In the genomic region with DNA sequence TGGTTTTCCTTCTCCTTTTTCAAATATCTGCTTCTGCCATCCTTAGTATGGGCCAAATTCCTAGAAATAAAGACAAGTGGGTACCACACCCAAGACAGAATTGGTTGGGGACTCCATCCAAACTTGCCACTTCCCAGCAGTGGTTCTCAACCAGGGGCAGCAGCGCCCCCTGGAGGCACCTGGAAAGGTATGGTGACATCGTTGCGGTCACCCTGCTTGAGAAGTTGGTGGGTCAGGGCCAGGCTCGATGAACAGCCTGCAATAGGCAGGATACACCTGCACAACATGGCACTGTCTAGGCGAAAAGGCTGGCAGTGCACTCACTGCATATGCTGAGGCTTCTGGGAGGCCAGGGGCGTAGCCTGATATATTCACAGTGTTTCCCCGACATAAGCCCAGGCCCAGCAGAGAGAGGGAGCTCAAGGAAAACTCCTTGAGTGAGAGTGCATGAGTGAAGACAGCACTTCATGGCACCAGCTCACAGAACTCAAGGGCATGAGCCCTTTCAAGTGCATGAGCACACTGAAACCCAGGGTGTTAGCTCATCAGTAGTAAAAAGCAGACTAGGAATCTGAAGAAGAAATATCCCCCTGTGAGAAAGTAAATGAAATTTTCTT, we compare ENCODE assay signal across 8 cellular contexts. TPM values are rescaled to one million over a fixed set of nuclear protein-coding genes. Genes with fewer than 3 reads are reported as not detected.
DNase-seq lines count a peak whose midpoint lies in the region; ATAC-seq and TF ChIP-seq lines count a peak whose summit lies in the region.

No MANE protein-coding gene starts in this region.

- H2BK15ac ChIP-seq in H9 (ENCODE audit: low read depth, low read length) (no peak overlapping the region), neuronal stem cell (ENCODE audit: low read length) (no peak overlapping the region)

- no peak overlapping the region for H3T11ph ChIP-seq in H9 (ENCODE audit: low read length)

- H2BK12ac ChIP-seq in H9 (ENCODE audit: insufficient read length, low read depth, low read length) (no peak overlapping the region), neuronal stem cell (ENCODE audit: low read length) (no peak overlapping the region)

- no peak overlapping the region for H4K8ac ChIP-seq in H9 (replicated peaks; ENCODE audit: insufficient read length, low read depth, low read length)
- H4K8ac ChIP-seq in neuronal stem cell (ENCODE audit: low read depth, low read length), result no peak overlapping the region

- H3K9ac ChIP-seq in H9 (ENCODE audit: extremely low read depth, insufficient read length, low read length) (no peak overlapping the region), neuronal stem cell (ENCODE audit: low read depth, low read length, poor library complexity) (no peak overlapping the region)

- H4K5ac ChIP-seq in H9 (ENCODE audit: insufficient read length, low read depth, low read length), result no peak overlapping the region

- no peak overlapping the region for H2AFZ ChIP-seq in H9 (ENCODE audit: low read length)
- no peak overlapping the region for H2AFZ ChIP-seq in neuronal stem cell (ENCODE audit: low read length)

- no peaks in the 10 kb centered on the region for H3K79me2 ChIP-seq in H9 (ENCODE audit: insufficient read depth, low read length)

- H3K36me3 ChIP-seq in neuronal stem cell (replicated peaks in 1 of 2; ENCODE audit: control insufficient read depth in 2 of 2, insufficient read depth in 2 of 2, low read length in 2 of 2), result no peaks in the 10 kb centered on the region

- peak; percentile 94 for TF ChIP-seq CTCF in H9 (conservative IDR thresholded peaks at IDR 0.05)
- peak; percentile 54 for TF ChIP-seq CTCF in epithelial cell of esophagus (IDR thresholded peaks at IDR 0.05; ENCODE audit: insufficient read depth, low read depth, low read length, missing control alignments)

- no CpG with 5 or more reads among the region's 7 CpGs for WGBS in H9 (ENCODE audit: extremely low coverage, insufficient read length, low lambda C conversion rate)
- WGBS in neuronal stem cell (ENCODE audit: extremely low coverage in 2 of 2, insufficient read length in 2 of 2, insufficient replicate concordance in 1 of 2), 2 donors, result no CpG with 5 or more reads among the region's 7 CpGs

- no peak overlapping the region for H2AK5ac ChIP-seq in H9 (ENCODE audit: insufficient read length, low read length)
- H2AK5ac ChIP-seq in neuronal stem cell (ENCODE audit: low read depth, low read length), result no peak overlapping the region

- no peak overlapping the region for H3K18ac ChIP-seq in H9 (ENCODE audit: insufficient read length, low read depth, low read length)
- H3K18ac ChIP-seq in neuronal stem cell (ENCODE audit: low read length), result no peak overlapping the region

- H3K4me1 Mint-ChIP-seq in H9, result peaks cover 10 to 11% of the 10 kb centered on the region in 2 experiments

- in situ Hi-C loops in SK-MEL-5 (cut with HindIII; ENCODE audit: low pct_unique_long_range_greater_than_20kb, low sequenced_read_pairs), result no loop called here

- H3K79me1 ChIP-seq in H9 (ENCODE audit: insufficient read depth, low read depth, low read length, poor library complexity, severe bottlenecking) (no peaks in the 10 kb centered on the region), neuronal stem cell (ENCODE audit: low read depth, low read length) (no peaks in the 10 kb centered on the region)

- no peak overlapping the region for H3K27ac ChIP-seq in H9 (ENCODE audit: insufficient read length, low read depth, low read length)
- no peak overlapping the region for H3K27ac ChIP-seq in neuronal stem cell (replicated peaks; ENCODE audit: low read length)

- H3K23ac ChIP-seq in H9 (ENCODE audit: insufficient read length, low read depth, low read length), result no peak overlapping the region
- H3K23ac ChIP-seq in neuronal stem cell (ENCODE audit: low read depth, low read length, poor library complexity), result no peak overlapping the region

- DNase-seq in COLO829 (ENCODE audit: low spot score) (peak; percentile 3), H9 (peak; percentile 80), SK-MEL-5 (ENCODE audit: low read depth, low spot score) (peak; percentile 64), epithelial cell of esophagus (ENCODE audit: low read depth) (peak; percentile 56), neuronal stem cell (ENCODE audit: low spot score) (peak; percentile 59), NCI-H2196 (lab: John Stamatoyannopoulos, UW; ENCODE audit: unreplicated experiment) (no peak), NCI-H82 (lab: John Stamatoyannopoulos, UW) (no peak)

- no peak overlapping the region for H4K91ac ChIP-seq in H9 (ENCODE audit: insufficient read length, low read depth, low read length)
- H4K91ac ChIP-seq in neuronal stem cell (ENCODE audit: low read depth, low read length, poor library complexity), result no peak overlapping the region

- peaks cover 20% of the 10 kb centered on the region; the same call in 1 of the 2 replicates for H3K27me3 Mint-ChIP-seq in H9 (ENCODE audit: low read depth)

- no peak overlapping the region for H2BK5ac ChIP-seq in H9 (ENCODE audit: insufficient read length, low read length)
- H2BK5ac ChIP-seq in neuronal stem cell (ENCODE audit: low read length), result no peak overlapping the region

- H3K27me3 ChIP-seq in H9 (ENCODE audit: insufficient read depth, low read length) (no peaks in the 10 kb centered on the region), neuronal stem cell (ENCODE audit: control insufficient read depth in 3 of 3, insufficient read depth in 3 of 3, low read depth in 1 of 3, low read length in 3 of 3) (peaks cover 0 to 3% (median 0%) of the 10 kb centered on the region in 3 experiments)

- no peak overlapping the region for H2BK20ac ChIP-seq in H9 (ENCODE audit: low read depth, low read length, poor library complexity, severe bottlenecking)

- H3K4me1 ChIP-seq in H9 (ENCODE audit: insufficient read depth, low read length) (no peaks in the 10 kb centered on the region), neuronal stem cell (ENCODE audit: control insufficient read depth in 2 of 2, insufficient read depth in 1 of 2, low read depth in 1 of 2, low read length in 2 of 2) (peaks cover 7 to 9% of the 10 kb centered on the region in 2 donors)

- H3K4me3 ChIP-seq in epithelial cell of esophagus (ENCODE audit: low read length), result no peak overlapping the region
- no peak overlapping the region for H3K4me3 ChIP-seq in neuronal stem cell (ENCODE audit: low read length in 2 of 2)

- H3K9me3 Mint-ChIP-seq in H9, result no peaks in the 10 kb centered on the region; a peak in 1 of 5 replicates

- H3K14ac ChIP-seq in H9 (ENCODE audit: insufficient read depth, low read length), result no peak overlapping the region
- no peak overlapping the region for H3K14ac ChIP-seq in neuronal stem cell (ENCODE audit: low read length)

- H3K27ac Mint-ChIP-seq in H9, result no peak overlapping the region

- H4K20me1 ChIP-seq in H9 (ENCODE audit: control insufficient read depth, insufficient read depth, insufficient read length), result no peaks in the 10 kb centered on the region

- no peaks in the 10 kb centered on the region for H3K36me3 Mint-ChIP-seq in H9 (ENCODE audit: insufficient read depth in 1 of 3, low read depth in 3 of 3)

- no peak overlapping the region for H3K56ac ChIP-seq in H9 (ENCODE audit: insufficient read length, low read depth, low read length)

- H3K4me2 ChIP-seq in H9 (ENCODE audit: insufficient read depth, insufficient read length, low read length) (no peak overlapping the region), neuronal stem cell (ENCODE audit: insufficient read depth, low read length, poor library complexity, severe bottlenecking) (no peak overlapping the region)

- H2BK120ac ChIP-seq in H9 (ENCODE audit: low read depth, low read length, poor library complexity, severe bottlenecking) (no peak overlapping the region), neuronal stem cell (ENCODE audit: low read depth, low read length) (no peak overlapping the region)

- no peaks in the 10 kb centered on the region for H3K9me3 ChIP-seq in H9 (ENCODE audit: control insufficient read depth, low read depth, low read length)
- peaks cover 0 to 2% of the 10 kb centered on the region in 2 donors for H3K9me3 ChIP-seq in neuronal stem cell (replicated peaks in 1 of 2; ENCODE audit: control insufficient read depth in 2 of 2, insufficient read depth in 1 of 2, low read depth in 1 of 2, low read length in 2 of 2)

- no peak overlapping the region for H3K4me3 Mint-ChIP-seq in H9

- H3K4ac ChIP-seq in H9 (ENCODE audit: low read depth, low read length) (no peak overlapping the region), neuronal stem cell (ENCODE audit: low read length) (no peak overlapping the region)

- no peaks in the 10 kb centered on the region for H3K23me2 ChIP-seq in H9 (ENCODE audit: insufficient read length, low read depth, low read length, poor library complexity, severe bottlenecking)

- no peak for ATAC-seq in HG03354 (IDR thresholded peaks at IDR 0.05; ENCODE audit: poor library complexity, severe bottlenecking, unreplicated experiment)

RNA-seq across cellular contexts. Expression of gene CMC2, which starts 57.7 kb away (rescaled TPM):
- total RNA-seq in H9 (2021), result 64.2 and 65.7 TPM in 2 replicates
- total RNA-seq in SK-MEL-5 (2014; rRNA removed; shearing (Covaris generic)), result 146 and 147 TPM in 2 replicates
- 114 and 124 TPM in 2 replicates for polyA plus RNA-seq in SK-MEL-5 (2015; cell fraction: cytosol; rRNA removed)
- 28.3 and 49.2 TPM in 2 replicates for polyA plus RNA-seq in SK-MEL-5 (2015; cell fraction: nucleus; rRNA removed)
- 156 TPM for polyA plus RNA-seq in neuronal stem cell (2013, experiment 1 of 2)
- polyA plus RNA-seq in neuronal stem cell (2013, experiment 2 of 2), result 159 TPM

RNA-seq across cellular contexts. Expression of gene CENPN, which starts 58.0 kb away (rescaled TPM):
- 78.6 and 83.2 TPM in 2 replicates for total RNA-seq in H9 (2021)
- total RNA-seq in SK-MEL-5 (2014; rRNA removed; shearing (Covaris generic)), result 60.3 and 71.0 TPM in 2 replicates
- 41.1 and 41.3 TPM in 2 replicates for polyA plus RNA-seq in SK-MEL-5 (2015; cell fraction: cytosol; rRNA removed)
- polyA plus RNA-seq in SK-MEL-5 (2015; cell fraction: nucleus; rRNA removed), result 16.0 and 26.6 TPM in 2 replicates
- 58.7 TPM for polyA plus RNA-seq in neuronal stem cell (2013, experiment 1 of 2)
- polyA plus RNA-seq in neuronal stem cell (2013, experiment 2 of 2), result 63.6 TPM

Comparison
In these comparisons a context has a peak if more than half of its experiments do, and no peak if none do; other contexts are left out.
1. DNase-seq: peak in COLO829 (single experiment), H9 (single experiment), SK-MEL-5 (single experiment), epithelial cell of esophagus (single experiment) and neuronal stem cell (single experiment); none in NCI-H2196 (single experiment) and NCI-H82 (single experiment).